Comparison of ENCODE assay signal across 1 cellular context in the genomic region with DNA sequence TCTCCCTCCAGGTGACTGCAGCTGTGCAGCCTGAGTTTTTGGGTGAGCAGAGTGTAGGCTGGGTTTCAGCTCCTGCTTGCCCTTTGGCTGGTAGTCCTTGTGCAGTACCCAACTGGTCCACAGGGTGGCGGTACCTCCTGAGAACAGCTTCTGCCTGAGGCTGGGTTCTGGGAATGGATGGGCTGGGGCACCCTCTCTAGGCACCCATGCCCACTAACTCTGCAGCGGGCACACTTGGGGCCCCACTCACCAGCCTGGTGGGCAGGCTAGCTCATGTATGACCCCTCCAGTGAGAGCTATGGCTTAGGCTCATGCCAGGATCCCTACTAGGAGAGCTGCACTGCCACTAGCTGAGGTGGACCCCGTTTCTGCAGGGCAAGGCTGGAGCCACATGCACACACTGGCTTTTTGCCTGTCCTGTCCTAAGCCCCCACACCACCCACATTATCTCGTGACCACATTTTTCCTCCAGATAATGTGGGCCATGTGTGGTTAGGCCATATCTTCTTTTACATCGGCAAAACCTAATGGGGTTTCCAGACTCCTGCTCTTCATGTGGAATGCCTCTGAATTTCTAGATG.
TF ChIP-seq lines count a peak whose summit lies in the region.

No MANE protein-coding gene starts in this region.

TF ChIP-seq in K562, 482 proteins besides CTCF, POLR2A, EP300 and RAD21 (continued from another document):
- TF ChIP-seq, protein P1, sequence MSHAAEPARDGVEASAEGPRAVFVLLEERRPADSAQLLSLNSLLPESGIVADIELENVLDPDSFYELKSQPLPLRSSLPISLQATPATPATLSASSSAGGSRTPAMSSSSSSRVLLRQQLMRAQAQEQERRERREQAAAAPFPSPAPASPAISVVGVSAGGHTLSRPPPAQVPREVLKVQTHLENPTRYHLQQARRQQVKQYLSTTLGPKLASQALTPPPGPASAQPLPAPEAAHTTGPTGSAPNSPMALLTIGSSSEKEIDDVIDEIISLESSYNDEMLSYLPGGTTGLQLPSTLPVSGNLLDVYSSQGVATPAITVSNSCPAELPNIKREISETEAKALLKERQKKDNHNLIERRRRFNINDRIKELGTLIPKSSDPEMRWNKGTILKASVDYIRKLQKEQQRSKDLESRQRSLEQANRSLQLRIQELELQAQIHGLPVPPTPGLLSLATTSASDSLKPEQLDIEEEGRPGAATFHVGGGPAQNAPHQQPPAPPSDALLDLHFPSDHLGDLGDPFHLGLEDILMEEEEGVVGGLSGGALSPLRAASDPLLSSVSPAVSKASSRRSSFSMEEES (CRISPR knock-in tag; IDR thresholded peaks at IDR 0.05), result peak; percentile 85
- TF ChIP-seq OTX1 (CRISPR knock-in tag; IDR thresholded peaks at IDR 0.05), result peak; percentile 42; the same call in 1 of the 2 replicates
- TF ChIP-seq RHOXF2B (CRISPR knock-in tag; conservative IDR thresholded peaks at IDR 0.05), result no peak
- TF ChIP-seq, protein P2, sequence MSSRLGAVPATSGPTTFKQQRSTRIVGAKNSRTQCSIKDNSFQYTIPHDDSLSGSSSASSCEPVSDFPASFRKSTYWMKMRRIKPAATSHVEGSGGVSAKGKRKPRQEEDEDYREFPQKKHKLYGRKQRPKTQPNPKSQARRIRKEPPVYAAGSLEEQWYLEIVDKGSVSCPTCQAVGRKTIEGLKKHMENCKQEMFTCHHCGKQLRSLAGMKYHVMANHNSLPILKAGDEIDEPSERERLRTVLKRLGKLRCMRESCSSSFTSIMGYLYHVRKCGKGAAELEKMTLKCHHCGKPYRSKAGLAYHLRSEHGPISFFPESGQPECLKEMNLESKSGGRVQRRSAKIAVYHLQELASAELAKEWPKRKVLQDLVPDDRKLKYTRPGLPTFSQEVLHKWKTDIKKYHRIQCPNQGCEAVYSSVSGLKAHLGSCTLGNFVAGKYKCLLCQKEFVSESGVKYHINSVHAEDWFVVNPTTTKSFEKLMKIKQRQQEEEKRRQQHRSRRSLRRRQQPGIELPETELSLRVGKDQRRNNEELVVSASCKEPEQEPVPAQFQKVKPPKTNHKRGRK (tag; IDR thresholded peaks at IDR 0.05), result no peak
- peak; percentile 54; the same call in 1 of the 2 replicates for TF ChIP-seq SMARCA5 (IDR thresholded peaks at IDR 0.05)
- peak; percentile 43; the same call in 1 of the 2 replicates for TF ChIP-seq ZBTB17 (CRISPR knock-in tag; IDR thresholded peaks at IDR 0.05)
